Comparison of ENCODE assay signal across 8 cellular contexts in the genomic region with DNA sequence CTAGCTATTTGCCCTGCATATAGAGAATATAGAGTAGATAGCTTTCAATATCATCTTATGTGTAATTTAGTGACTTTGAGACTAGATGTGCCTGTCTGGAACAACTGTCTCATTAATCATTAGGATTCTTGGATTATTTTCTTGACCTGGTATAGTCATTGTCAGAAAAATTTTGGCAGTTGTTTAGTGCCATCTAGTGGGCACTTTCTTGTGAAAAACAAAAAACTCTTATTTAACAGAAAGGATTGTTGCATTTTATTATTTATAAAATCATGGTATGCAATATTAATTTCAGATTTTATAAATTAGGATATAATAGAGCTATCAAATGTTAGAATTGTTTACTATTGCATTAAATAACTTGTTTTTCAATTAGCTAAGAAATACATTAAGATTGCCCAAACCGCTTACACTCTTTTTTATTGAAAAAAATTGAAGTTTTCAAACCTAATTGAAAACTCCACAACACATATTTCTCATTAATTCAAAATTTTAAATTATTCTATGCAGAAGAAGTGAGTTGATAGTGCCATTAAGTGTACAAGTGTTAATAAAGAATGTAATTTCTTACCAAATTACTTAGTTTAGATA.
DNase-seq lines count a peak whose midpoint lies in the region; ATAC-seq and TF ChIP-seq lines count a peak whose summit lies in the region.

No MANE protein-coding gene starts in this region.

- no peak overlapping the region for H3K4me3 Mint-ChIP-seq in Caco-2 (ENCODE audit: unreplicated experiment)

- H3K4me3 ChIP-seq in Caco-2 (ENCODE audit: low read depth, low read length): no peak overlapping the region
- H3K4me3 ChIP-seq in thyroid gland (replicated peaks in 1 of 3): no peak overlapping the region

- TF ChIP-seq CTCF in Caco-2 (IDR thresholded peaks at IDR 0.05; ENCODE audit: insufficient read depth in 1 of 2, low read depth in 1 of 2, low read length in 1 of 2, severe bottlenecking in 1 of 2, unreplicated experiment in 1 of 2) (peak; percentile 4 to 26), thyroid gland (IDR thresholded peaks at IDR 0.05) (peak in 4 of 6 experiments; percentile 20 to 59 (median 52))

- POLR2A ChIA-PET in Caco-2 (lab: Charles Lee): no interaction called here

- TF ChIP-seq POLR2A in thyroid gland (IDR thresholded peaks at IDR 0.05): no peak

- no peaks in the 10 kb centered on the region for H3K9me3 Mint-ChIP-seq in Caco-2 (ENCODE audit: unreplicated experiment)

- CTCF ChIA-PET in Caco-2 (lab: Charles Lee): no interaction called here

- H3K4me1 Mint-ChIP-seq in Caco-2 (ENCODE audit: low read depth, unreplicated experiment): peaks cover 7% of the 10 kb centered on the region

- WGBS in thyroid gland, 2 donors: 97 to 100% methylated on average over 1 of the region's 1 CpG

- H3K27me3 Mint-ChIP-seq in Caco-2 (ENCODE audit: insufficient read depth, unreplicated experiment): no peaks in the 10 kb centered on the region

- H3K36me3 ChIP-seq in Caco-2 (ENCODE audit: control insufficient read depth, insufficient read depth, low read length) (no peaks in the 10 kb centered on the region), thyroid gland (no peaks in the 10 kb centered on the region)

- intact Hi-C loops in Caco-2 (cut with micrococcal nuclease; ENCODE audit: unreplicated experiment) (loop anchor here (1.0 to 10.0 kb wide), 3 partner anchors 117 to 279 kb away; no protein-coding TSS in a partner anchor), thyroid gland (cut with DNase I) (loop anchor here (5.0 to 10.0 kb wide), 2 partner anchors 114 to 227 kb away; no protein-coding TSS in a partner anchor)

- DNase-seq in Caco-2: peak in 1 of 2 experiments; percentile 5
- DNase-seq in HS-5 (ENCODE audit: low read depth): peak; percentile 8
- peak; percentile 23 for DNase-seq in SK-N-DZ (ENCODE audit: low spot score)
- DNase-seq in germinal center (ENCODE audit: low spot score): peak; percentile 5
- DNase-seq in thyroid gland: no peak
- DNase-seq in stimulated activated naive CD4-positive, alpha-beta T cell treated with Interleukin-2 at 50 U/mL for 16 hours (lab: John Stamatoyannopoulos, UW): no peak

- peaks cover 8% of the 10 kb centered on the region for H3K4me1 ChIP-seq in Caco-2
- H3K4me1 ChIP-seq in thyroid gland: no peaks in the 10 kb centered on the region

- H3K36me3 Mint-ChIP-seq in Caco-2 (ENCODE audit: insufficient read depth, unreplicated experiment): no peaks in the 10 kb centered on the region

- no TSS peak for BruUV-seq in Caco-2 (replicated peaks; lab: Mats Ljungman, UMichigan)

- no peak overlapping the region for H3K27ac Mint-ChIP-seq in Caco-2 (ENCODE audit: unreplicated experiment)

- H3K27me3 ChIP-seq in Caco-2 (replicated peaks; ENCODE audit: control insufficient read depth, insufficient read depth, low read length) (no peaks in the 10 kb centered on the region), thyroid gland (no peaks in the 10 kb centered on the region)

- ATAC-seq in GM18519 (IDR thresholded peaks at IDR 0.05; ENCODE audit: low FRiP score, unreplicated experiment): no peak
- no peak for ATAC-seq in GM21447 (IDR thresholded peaks at IDR 0.05; ENCODE audit: unreplicated experiment)

- H3K9me3 ChIP-seq in Caco-2 (no peaks in the 10 kb centered on the region), thyroid gland (no peaks in the 10 kb centered on the region)

- no peak overlapping the region for H3K27ac ChIP-seq in thyroid gland

Comparison
In these comparisons a context has a peak if more than half of its experiments do, and no peak if none do; other contexts are left out.
1. DNase-seq: peak in HS-5 (single experiment), SK-N-DZ (single experiment) and germinal center (single experiment); none in thyroid gland (0 of 2) and stimulated activated naive CD4-positive, alpha-beta T cell treated with Interleukin-2 at 50 U/mL for 16 hours (single experiment).